27 cellular contexts compared by ENCODE assay signal in the genomic region with DNA sequence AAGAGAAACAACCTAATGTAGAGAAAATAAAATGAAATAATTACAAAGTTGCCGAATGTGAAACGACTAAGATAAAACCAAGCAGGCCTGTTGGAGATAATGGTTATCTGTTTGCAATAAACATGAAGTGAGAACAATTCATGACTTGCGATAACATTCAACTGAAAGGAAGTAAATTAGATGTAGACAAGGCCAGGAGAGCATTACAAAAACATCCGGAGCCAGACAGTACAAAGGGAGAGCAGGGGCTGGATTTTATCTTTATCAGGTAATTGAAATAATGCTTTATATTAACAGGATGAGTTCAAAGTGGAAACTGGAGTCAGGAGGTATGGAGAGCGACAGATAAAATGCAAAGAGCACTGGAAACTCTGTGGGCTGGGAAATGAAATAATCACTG.
"Had no signal": no experiment of that assay in that cellular context is flagged by ENCODE, and none has a peak within 500 bp of the region (broad histone marks: within the 10 kb centered on the region; RNA-seq: fewer than 3 reads in every experiment).

No MANE protein-coding gene starts in this region.

- H3K27me3 ChIP-seq: left lung, neural progenitor cell, neutrophil, ovary, sigmoid colon, spleen, suprapubic skin, tibial artery, upper lobe of right lung had no signal

- H3K9ac ChIP-seq: neural progenitor cell had no signal

- H3K4me3 ChIP-seq: left lung, lower lobe of right lung, neural progenitor cell, ovary, sigmoid colon, spleen, suprapubic skin, thoracic aorta, tibial artery, upper lobe of right lung had no signal

- H3K4me1 ChIP-seq: left lung, lower lobe of right lung, neural progenitor cell, sigmoid colon, spleen, suprapubic skin, tibial artery, upper lobe of right lung had no signal

- H3K9me3 ChIP-seq: left lung, lower lobe of right lung, neutrophil, ovary, sigmoid colon, spleen, suprapubic skin, thoracic aorta, tibial artery, upper lobe of right lung had no signal

- H3K4me2 ChIP-seq: neural progenitor cell had no signal

- H2AFZ ChIP-seq: neural progenitor cell had no signal

- H3K27ac ChIP-seq: left lung, lower lobe of right lung, neural progenitor cell, neutrophil, ovary, sigmoid colon, suprapubic skin, thoracic aorta, tibial artery, upper lobe of right lung had no signal

- ATAC-seq: left cardiac atrium; left lung; lower lobe of right lung; natural killer cell; right cardiac atrium; stimulated activated effector memory CD8-positive, alpha-beta T cell treated with anti-CD3 and anti-CD28 coated beads, Interleukin-12 subunit alpha, Interleukin-12 subunit beta, amount 100 ng/mL, for 72 hours; upper lobe of right lung had no signal

- DNase-seq: hippocampal formation; kidney glomerular epithelial cell; left cardiac atrium; left lung; lower lobe of right lung; mammary epithelial cell; mesenchymal stem cell; naive B cell; natural killer cell; nephron progenitor cell; occipital lobe; ovary; retina; right cardiac atrium; sigmoid colon; small intestine; spleen; stimulated activated CD4-positive, alpha-beta T cell treated with anti-CD3 and anti-CD28 coated beads, Interleukin-4, amount 100 ng/mL, for 24 hours; stimulated activated naive CD4-positive, alpha-beta T cell; tibial artery; trophoblast cell; upper lobe of right lung had no signal

- H3K36me3 ChIP-seq: left lung, lower lobe of right lung, neural progenitor cell, neutrophil, ovary, sigmoid colon, spleen, suprapubic skin, thoracic aorta, tibial artery, upper lobe of right lung had no signal
